26 cellular contexts compared by ENCODE assay signal in the genomic region with DNA sequence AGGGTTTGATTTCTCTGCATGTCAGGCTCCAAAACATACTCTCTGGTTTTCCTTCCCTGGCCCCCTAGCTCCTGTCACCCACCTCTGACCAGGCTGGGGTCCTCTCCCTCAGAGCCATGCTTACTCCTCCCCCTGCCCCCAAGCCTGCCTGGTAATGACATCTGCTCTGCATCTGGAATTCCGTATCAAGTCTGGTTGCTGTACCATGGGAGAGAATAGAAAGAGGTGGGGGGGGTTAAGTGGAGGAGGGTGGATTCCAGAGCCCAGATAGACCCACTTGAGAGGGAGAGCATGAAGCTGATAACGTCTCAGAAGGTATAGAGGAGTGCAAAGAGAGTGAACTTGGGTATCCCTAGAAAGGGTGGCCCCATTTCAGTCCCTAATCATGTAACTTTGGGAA. TPM values are rescaled to one million over a fixed set of nuclear protein-coding genes. Genes with fewer than 3 reads are reported as not detected.
DNase-seq lines count a peak whose midpoint lies in the region; ATAC-seq and TF ChIP-seq lines count a peak whose summit lies in the region.
"Had no signal": no experiment of that assay in that cellular context is flagged by ENCODE, and none has a peak within 500 bp of the region (broad histone marks: within the 10 kb centered on the region; RNA-seq: fewer than 3 reads in every experiment).

No MANE protein-coding gene starts in this region.

- H2AFZ ChIP-seq in neuronal stem cell (ENCODE audit: low read length) = no peak overlapping the region

- H4K8ac ChIP-seq in neuronal stem cell (ENCODE audit: low read depth, low read length) = no peak overlapping the region

- WGBS in neuronal stem cell (ENCODE audit: extremely low coverage in 2 of 2, insufficient read length in 2 of 2, insufficient replicate concordance in 1 of 2), 2 donors = no CpG with 5 or more reads among the region's 2 CpGs

- no peak overlapping the region for H3K9ac ChIP-seq in neuronal stem cell (ENCODE audit: low read depth, low read length, poor library complexity)
- H3K9ac ChIP-seq: BLaER1 treated with 17β-estradiol and CSF1 and Interleukin-3, amounts not matched to agents 10 nM and 100 nM; KMS-11 had no signal

- peak overlapping the region; percentile 30 for H2BK5ac ChIP-seq in neuronal stem cell (ENCODE audit: low read length)

- H3K4me1 ChIP-seq in neuronal stem cell (ENCODE audit: control insufficient read depth in 2 of 2, insufficient read depth in 1 of 2, low read depth in 1 of 2, low read length in 2 of 2) = peaks cover 57 to 58% of the 10 kb centered on the region in 2 donors
- H3K4me1 ChIP-seq in upper lobe of right lung = peaks cover 4% of the 10 kb centered on the region

- H3K4me3 ChIP-seq in neuronal stem cell (ENCODE audit: low read length in 2 of 2) (no peak overlapping the region), upper lobe of right lung (no peak overlapping the region)
- H3K4me3 ChIP-seq: BLaER1 treated with 17β-estradiol and CSF1 and Interleukin-3, amounts not matched to agents 10 nM and 100 nM; HAP-1; SJCRH30 had no signal

- H3K4ac ChIP-seq in neuronal stem cell (ENCODE audit: low read length) = no peak overlapping the region

- peak overlapping the region; percentile 41 for H2AK5ac ChIP-seq in neuronal stem cell (ENCODE audit: low read depth, low read length)

- no peak overlapping the region for H4K91ac ChIP-seq in neuronal stem cell (ENCODE audit: low read depth, low read length, poor library complexity)

- intact Hi-C loops in upper lobe of right lung (cut with DNase I) = no loop called here

- no peak overlapping the region for H2BK12ac ChIP-seq in neuronal stem cell (ENCODE audit: low read length)

- peak overlapping the region; percentile 26 for H3K4me3 Mint-ChIP-seq in glutamatergic neuron (ENCODE audit: unreplicated experiment)
- H3K4me3 Mint-ChIP-seq: CD4-positive, alpha-beta memory T cell had no signal

- peaks cover 11% of the 10 kb centered on the region for H3K79me1 ChIP-seq in neuronal stem cell (ENCODE audit: low read depth, low read length)

- no peaks in the 10 kb centered on the region for H3K27me3 ChIP-seq in neuronal stem cell (ENCODE audit: control insufficient read depth in 3 of 3, insufficient read depth in 3 of 3, low read depth in 1 of 3, low read length in 3 of 3)
- H3K27me3 ChIP-seq in upper lobe of right lung = peaks cover 28% of the 10 kb centered on the region
- H3K27me3 ChIP-seq: SJCRH30 had no signal

- DNase-seq in DMS 273 (lab: John Stamatoyannopoulos, UW; ENCODE audit: unreplicated experiment) (peak; percentile 14), DMS 273 treated with DMSO at 0.1 percent for 48 hours (lab: John Stamatoyannopoulos, UW) (no peak), glutamatergic neuron (no peak), neuronal stem cell (ENCODE audit: low spot score) (no peak), upper lobe of right lung (peak; percentile 13), HCEC 1CT (no peak)
- DNase-seq: ACHN; Caco-2; CD4-positive, alpha-beta memory T cell; IMR-90; NCI-H1092 treated with DMSO at 0.1 percent for 48 hours; NCI-H146; NCI-H2081; NCI-H2171; NCI-H345; NCI-H524; NCI-H774; OCI-M1; SJCRH30 had no signal

- H3K14ac ChIP-seq in neuronal stem cell (ENCODE audit: low read length) = no peak overlapping the region

- peaks cover 37% of the 10 kb centered on the region for H3K9me3 Mint-ChIP-seq in glutamatergic neuron (ENCODE audit: unreplicated experiment)

- H3K27ac Mint-ChIP-seq in glutamatergic neuron (ENCODE audit: unreplicated experiment) = no peak overlapping the region
- H3K27ac Mint-ChIP-seq: CD4-positive, alpha-beta memory T cell had no signal

- TF ChIP-seq CTCF in glutamatergic neuron (IDR thresholded peaks at IDR 0.05; ENCODE audit: partially characterized antibody, unreplicated experiment) (no peak), upper lobe of right lung (IDR thresholded peaks at IDR 0.05) (no peak)

- peaks cover 37% of the 10 kb centered on the region for H3K27me3 Mint-ChIP-seq in glutamatergic neuron (ENCODE audit: unreplicated experiment)

- H3K36me3 ChIP-seq in neuronal stem cell (replicated peaks in 1 of 2; ENCODE audit: control insufficient read depth in 2 of 2, insufficient read depth in 2 of 2, low read length in 2 of 2) = peaks cover 0 to 16% of the 10 kb centered on the region in 2 donors
- no peaks in the 10 kb centered on the region for H3K36me3 ChIP-seq in upper lobe of right lung
- H3K36me3 ChIP-seq: BLaER1 treated with 17β-estradiol and CSF1 and Interleukin-3, amounts not matched to agents 10 nM and 100 nM; HAP-1; SJCRH30 had no signal

- peak overlapping the region; percentile 10 for H2BK15ac ChIP-seq in neuronal stem cell (ENCODE audit: low read length)

- H3K23ac ChIP-seq in neuronal stem cell (ENCODE audit: low read depth, low read length, poor library complexity) = no peak overlapping the region

- H3K27ac ChIP-seq in neuronal stem cell (replicated peaks; ENCODE audit: low read length) (no peak overlapping the region), upper lobe of right lung (no peak overlapping the region)
- H3K27ac ChIP-seq: 22Rv1; BLaER1 treated with 17β-estradiol and CSF1 and Interleukin-3, amounts not matched to agents 10 nM and 100 nM; KMS-11; SJCRH30 had no signal

- H3K36me3 Mint-ChIP-seq in glutamatergic neuron (ENCODE audit: unreplicated experiment) = peaks cover 4% of the 10 kb centered on the region

- H3K9me3 ChIP-seq in neuronal stem cell (replicated peaks in 1 of 2; ENCODE audit: control insufficient read depth in 2 of 2, insufficient read depth in 1 of 2, low read depth in 1 of 2, low read length in 2 of 2) = no peaks in the 10 kb centered on the region
- H3K9me3 ChIP-seq in upper lobe of right lung = no peaks in the 10 kb centered on the region
- H3K9me3 ChIP-seq: BLaER1 treated with 17β-estradiol and CSF1 and Interleukin-3, amounts not matched to agents 10 nM and 100 nM; Caco-2; HAP-1; SJCRH30 had no signal

- no peak overlapping the region for H2BK120ac ChIP-seq in neuronal stem cell (ENCODE audit: low read depth, low read length)

- ATAC-seq in upper lobe of right lung (no peak), GM18868 (IDR thresholded peaks at IDR 0.05; ENCODE audit: unreplicated experiment) (no peak), GM18517 (IDR thresholded peaks at IDR 0.05; ENCODE audit: unreplicated experiment) (no peak)

- peak overlapping the region; percentile 73 for H3K18ac ChIP-seq in neuronal stem cell (ENCODE audit: low read length)

- no peak overlapping the region for H3K4me2 ChIP-seq in neuronal stem cell (ENCODE audit: insufficient read depth, low read length, poor library complexity, severe bottlenecking)
- H3K4me2 ChIP-seq: BLaER1 treated with 17β-estradiol and CSF1 and Interleukin-3, amounts not matched to agents 10 nM and 100 nM; KMS-11 had no signal

- H3K4me1 Mint-ChIP-seq in glutamatergic neuron (ENCODE audit: low read depth, unreplicated experiment) = peaks cover 58% of the 10 kb centered on the region

RNA-seq across cellular contexts. Expression of a gene that starts 4.2 kb away (rescaled TPM):
- 53.9 TPM for total RNA-seq in glutamatergic neuron (ENCODE audit: unreplicated experiment)
- polyA plus RNA-seq in neuronal stem cell (2013, experiment 1 of 2) = 17.1 TPM
- polyA plus RNA-seq in neuronal stem cell (2013, experiment 2 of 2) = 17.4 TPM
- 0.38 TPM for total RNA-seq in upper lobe of right lung

RNA-seq across cellular contexts. Expression of a gene that starts 40.8 kb away (rescaled TPM):
- total RNA-seq in glutamatergic neuron (ENCODE audit: unreplicated experiment) (342 TPM), upper lobe of right lung (not detected)
- polyA plus RNA-seq in neuronal stem cell (2013, experiment 1 of 2) = 69.2 TPM
- polyA plus RNA-seq in neuronal stem cell (2013, experiment 2 of 2) = 70.9 TPM
- total RNA-seq: CD4-positive, alpha-beta memory T cell; Daoy had no signal
- polyA plus RNA-seq: CD4-positive, alpha-beta memory T cell had no signal

Comparison
In these comparisons a context has a peak if more than half of its experiments do, and no peak if none do; other contexts are left out.
1. DNase-seq: peak in DMS 273 (single experiment) and upper lobe of right lung (single experiment); none in DMS 273 treated with DMSO at 0.1 percent for 48 hours (single experiment), glutamatergic neuron (single experiment), neuronal stem cell (single experiment) and HCEC 1CT (single experiment).
2. RNA of a gene that starts 4.2 kb away (total RNA-seq): 53.9 TPM in glutamatergic neuron (single experiment); 0.38 TPM in upper lobe of right lung (single experiment); every median in the first group is over 10 times any median in the second.
3. RNA of a gene that starts 40.8 kb away (total RNA-seq): 342 TPM in glutamatergic neuron (single experiment); not detected in upper lobe of right lung (single experiment); every median in the first group is over 100 times any median in the second.